Comparison of ENCODE assay signal across 8 cellular contexts in genomic region chr1:228165372-228166169, GRCh38. TPM values are rescaled to one million over a fixed set of nuclear protein-coding genes. Genes with fewer than 3 reads are reported as not detected.
DNase-seq lines count a peak whose midpoint lies in the region; ATAC-seq and TF ChIP-seq lines count a peak whose summit lies in the region.

IBA57 (plus strand) TSS chr1:228165804; CDS start chr1:228165817, 13 bp downstream.

- peak; percentile 84 to 99 (median 89) for TF ChIP-seq CTCF in right lobe of liver (IDR thresholded peaks at IDR 0.05)

- H3K4me3 ChIP-seq in right lobe of liver, result peak within 1 kb of the TSS; percentile 66 to 78 (median 67)

- peak within 1 kb of the TSS; percentile 99 to 100 (median 100) for H3K27ac ChIP-seq in right lobe of liver

- no peaks in the 10 kb centered on the region for H3K36me3 ChIP-seq in right lobe of liver

- DNase-seq in CD1c-positive myeloid dendritic cell (ENCODE audit: extremely low spot score) (peak; percentile 100), NCI-H748 (lab: John Stamatoyannopoulos, UW; ENCODE audit: unreplicated experiment) (peak; percentile 93), dermis blood vessel endothelial cell (peak; percentile 100), right lobe of liver (peak; percentile 99 to 100 (median 100))
- peak; percentile 100 for DNase-seq in activated CD4-positive, alpha-beta T cell treated with anti-CD3 and anti-CD28 coated beads, Interleukin-2, amount 50 U/mL, for 4 hours
- DNase-seq in stimulated activated CD4-positive, alpha-beta T cell treated with anti-CD3 and anti-CD28 coated beads, Interleukin-4, amount 100 ng/mL, for 4 hours, result peak; percentile 99 to 100

- no peaks in the 10 kb centered on the region for H3K9me3 ChIP-seq in right lobe of liver

- no peaks in the 10 kb centered on the region for H3K27me3 ChIP-seq in right lobe of liver

- WGBS in right lobe of liver (ENCODE audit: insufficient coverage, low coverage, low lambda C conversion rate, missing lambda C conversion rate), result under 1% methylated on average over 31 of the region's 93 CpGs

- ATAC-seq in GM19372 (IDR thresholded peaks at IDR 0.05; ENCODE audit: low read depth, unreplicated experiment) (peak; percentile 78), HG03558 (IDR thresholded peaks at IDR 0.05; ENCODE audit: extremely low read depth, unreplicated experiment) (peak; percentile 71), right lobe of liver (peak; percentile 84 to 93 (median 89))

- intact Hi-C loops in right lobe of liver (cut with DNase I), result no loop called here

- peaks cover 0 to 12% (median 4%) of the 10 kb centered on the region in 4 donors for H3K4me1 ChIP-seq in right lobe of liver

- peak; percentile 98 for TF ChIP-seq POLR2A in right lobe of liver (IDR thresholded peaks at IDR 0.05)

RNA-seq across cellular contexts. Expression of gene IBA57, which starts in this region (rescaled TPM):
- total RNA-seq in dermis blood vessel endothelial cell, result 9.5 and 17.4 TPM in 2 replicates
- 1 to 10 TPM; 5.1 to 8.0 (median 6.1) TPM for total RNA-seq in right lobe of liver

Comparison
In these comparisons a context has a peak if more than half of its experiments do, and no peak if none do; other contexts are left out.
1. Peak in every context shown above with its lines: DNase-seq, ATAC-seq, H3K4me3 ChIP-seq and H3K27ac ChIP-seq.